Comparison of ENCODE assay signal across 28 cellular contexts in genomic region chr1:245503548-245503947, GRCh38.
"Had no signal": no experiment of that assay in that cellular context is flagged by ENCODE, and none has a peak within 500 bp of the region (broad histone marks: within the 10 kb centered on the region; RNA-seq: fewer than 3 reads in every experiment).

No MANE protein-coding gene starts in this region.

- DNase-seq: activated CD4-positive, alpha-beta memory T cell treated with anti-CD3 and anti-CD28 coated beads for 36 hours; activated CD4-positive, alpha-beta T cell treated with anti-CD3 and anti-CD28 coated beads for 36 hours; activated CD4-positive, alpha-beta T cell treated with anti-CD3 and anti-CD28 coated beads, Interleukin-2, amount 10 ng/mL, durations not matched to agents 24 days and 14 days; activated CD4-positive, CD25-positive, alpha-beta regulatory T cell; activated CD4-positive, CD25-positive, alpha-beta regulatory T cell treated with anti-CD3 and anti-CD28 coated beads, Interleukin-2, amount 50 U/mL, for 72 hours; activated CD8-positive, alpha-beta memory T cell treated with anti-CD3 and anti-CD28 coated beads, Interleukin-2, amount 50 U/mL, for 48 hours; activated gamma-delta T cell; activated naive CD4-positive, alpha-beta T cell; activated naive CD4-positive, alpha-beta T cell treated with anti-CD3 and anti-CD28 coated beads, Interleukin-2, amount 10 ng/mL, durations not matched to agents 7 days and 5 days; activated naive CD8-positive, alpha-beta T cell treated with anti-CD3 and anti-CD28 coated beads, Interleukin-2, amount 10 ng/mL, durations not matched to agents 7 days and 5 days; activated T-cell treated with anti-CD3 and anti-CD28 coated beads for 4 hours; activated T-cell treated with anti-CD3 and anti-CD28 coated beads, Interleukin-2, amount 50 U/mL, for 24 hours; activated T-cell treated with anti-CD3 and anti-CD28 coated beads, Interleukin-2, amount 50 U/mL, for 72 hours; dorsolateral prefrontal cortex; effector memory CD4-positive, alpha-beta T cell; endodermal cell; foreskin keratinocyte; gastrocnemius medialis; glutamatergic neuron; heart left ventricle; T-helper 2 cell had no signal

- H3K4me1 ChIP-seq: ascending aorta, foreskin keratinocyte, gastrocnemius medialis, heart left ventricle had no signal

- H3K27ac ChIP-seq: ascending aorta, coronary artery, dorsolateral prefrontal cortex, foreskin keratinocyte, gastrocnemius medialis, heart left ventricle had no signal

- H3K4me3 ChIP-seq: ascending aorta, coronary artery, dorsolateral prefrontal cortex, gastrocnemius medialis, heart left ventricle had no signal

- H3K9me3 Mint-ChIP-seq: activated CD4-positive, alpha-beta memory T cell treated with anti-CD3 and anti-CD28 coated beads for 36 hours; activated CD4-positive, alpha-beta T cell treated with anti-CD3 and anti-CD28 coated beads, Interleukin-2, amount 10 ng/mL, durations not matched to agents 24 days and 14 days; activated naive CD4-positive, alpha-beta T cell treated with anti-CD3 and anti-CD28 coated beads, Interleukin-2, amount 10 ng/mL, durations not matched to agents 7 days and 5 days; activated naive CD8-positive, alpha-beta T cell treated with anti-CD3 and anti-CD28 coated beads, Interleukin-2, amount 10 ng/mL, durations not matched to agents 7 days and 5 days; activated T-cell treated with anti-CD3 and anti-CD28 coated beads, Interleukin-2, amount 50 U/mL, for 24 hours; activated T-cell treated with anti-CD3 and anti-CD28 coated beads, Interleukin-2, amount 50 U/mL, for 72 hours; central memory CD8-positive, alpha-beta T cell; dendritic cell treated with granulocyte-macrophage colony-stimulating factor and Interleukin-4, amounts not matched to agents 40 ng/mL and 50 ng/mL, for 4 days; endodermal cell had no signal

- H3K27me3 Mint-ChIP-seq: activated CD4-positive, alpha-beta memory T cell treated with anti-CD3 and anti-CD28 coated beads for 36 hours; activated CD4-positive, alpha-beta T cell treated with anti-CD3 and anti-CD28 coated beads for 36 hours; activated naive CD4-positive, alpha-beta T cell treated with anti-CD3 and anti-CD28 coated beads, Interleukin-2, amount 10 ng/mL, durations not matched to agents 7 days and 5 days; activated naive CD8-positive, alpha-beta T cell treated with anti-CD3 and anti-CD28 coated beads, Interleukin-2, amount 10 ng/mL, durations not matched to agents 7 days and 5 days; activated T-cell treated with anti-CD3 and anti-CD28 coated beads, Interleukin-2, amount 50 U/mL, for 24 hours had no signal

- H3K4me3 Mint-ChIP-seq: activated CD4-positive, alpha-beta memory T cell treated with anti-CD3 and anti-CD28 coated beads for 36 hours; activated CD4-positive, alpha-beta T cell treated with anti-CD3 and anti-CD28 coated beads for 36 hours; activated CD4-positive, alpha-beta T cell treated with anti-CD3 and anti-CD28 coated beads, Interleukin-2, amount 10 ng/mL, durations not matched to agents 24 days and 14 days; activated naive CD4-positive, alpha-beta T cell treated with anti-CD3 and anti-CD28 coated beads, Interleukin-2, amount 10 ng/mL, durations not matched to agents 7 days and 5 days; activated naive CD8-positive, alpha-beta T cell treated with anti-CD3 and anti-CD28 coated beads, Interleukin-2, amount 10 ng/mL, durations not matched to agents 7 days and 5 days; activated T-cell treated with anti-CD3 and anti-CD28 coated beads, Interleukin-2, amount 50 U/mL, for 24 hours; activated T-cell treated with anti-CD3 and anti-CD28 coated beads, Interleukin-2, amount 50 U/mL, for 72 hours; brain; central memory CD8-positive, alpha-beta T cell; dendritic cell treated with granulocyte-macrophage colony-stimulating factor and Interleukin-4, amounts not matched to agents 40 ng/mL and 50 ng/mL, for 4 days; endodermal cell had no signal

- H3K4me1 Mint-ChIP-seq: activated CD4-positive, alpha-beta T cell treated with anti-CD3 and anti-CD28 coated beads for 36 hours; activated CD4-positive, alpha-beta T cell treated with anti-CD3 and anti-CD28 coated beads, Interleukin-2, amount 10 ng/mL, durations not matched to agents 24 days and 14 days; activated naive CD4-positive, alpha-beta T cell treated with anti-CD3 and anti-CD28 coated beads, Interleukin-2, amount 10 ng/mL, durations not matched to agents 7 days and 5 days; activated naive CD8-positive, alpha-beta T cell treated with anti-CD3 and anti-CD28 coated beads, Interleukin-2, amount 10 ng/mL, durations not matched to agents 7 days and 5 days; central memory CD8-positive, alpha-beta T cell had no signal

- H3K27ac Mint-ChIP-seq: activated CD4-positive, alpha-beta memory T cell treated with anti-CD3 and anti-CD28 coated beads for 36 hours; activated CD4-positive, alpha-beta T cell treated with anti-CD3 and anti-CD28 coated beads for 36 hours; activated CD4-positive, alpha-beta T cell treated with anti-CD3 and anti-CD28 coated beads, Interleukin-2, amount 10 ng/mL, durations not matched to agents 24 days and 14 days; activated naive CD4-positive, alpha-beta T cell treated with anti-CD3 and anti-CD28 coated beads, Interleukin-2, amount 10 ng/mL, durations not matched to agents 7 days and 5 days; activated naive CD8-positive, alpha-beta T cell treated with anti-CD3 and anti-CD28 coated beads, Interleukin-2, amount 10 ng/mL, durations not matched to agents 7 days and 5 days; activated T-cell treated with anti-CD3 and anti-CD28 coated beads, Interleukin-2, amount 50 U/mL, for 24 hours; activated T-cell treated with anti-CD3 and anti-CD28 coated beads, Interleukin-2, amount 50 U/mL, for 72 hours; brain; dendritic cell treated with granulocyte-macrophage colony-stimulating factor and Interleukin-4, amounts not matched to agents 40 ng/mL and 50 ng/mL, for 4 days; endodermal cell had no signal

- ATAC-seq: activated CD4-positive, alpha-beta T cell treated with anti-CD3 and anti-CD28 coated beads for 36 hours; activated naive CD4-positive, alpha-beta T cell treated with anti-CD3 and anti-CD28 coated beads, Interleukin-2, amount 50 U/mL, for 72 hours; activated T-cell treated with anti-CD3 and anti-CD28 coated beads, Interleukin-2, amount 50 U/mL, for 72 hours; esophagus mucosa; foreskin keratinocyte; gastrocnemius medialis; heart left ventricle had no signal

- H3K9me3 ChIP-seq: ascending aorta, gastrocnemius medialis, heart left ventricle had no signal

- H3K36me3 Mint-ChIP-seq: activated CD4-positive, alpha-beta memory T cell treated with anti-CD3 and anti-CD28 coated beads for 36 hours; activated naive CD4-positive, alpha-beta T cell treated with anti-CD3 and anti-CD28 coated beads, Interleukin-2, amount 10 ng/mL, durations not matched to agents 7 days and 5 days; activated naive CD4-positive, alpha-beta T cell treated with anti-CD3 and anti-CD28 coated beads, Interleukin-2, amount 50 U/mL, for 72 hours; activated naive CD8-positive, alpha-beta T cell treated with anti-CD3 and anti-CD28 coated beads, Interleukin-2, amount 10 ng/mL, durations not matched to agents 7 days and 5 days had no signal

- H3K27me3 ChIP-seq: ascending aorta, dorsolateral prefrontal cortex, foreskin keratinocyte, gastrocnemius medialis, heart left ventricle had no signal

- H3K36me3 ChIP-seq: ascending aorta, gastrocnemius medialis, heart left ventricle had no signal
